ENCODE assay signal across 22 cellular contexts in the genomic region with DNA sequence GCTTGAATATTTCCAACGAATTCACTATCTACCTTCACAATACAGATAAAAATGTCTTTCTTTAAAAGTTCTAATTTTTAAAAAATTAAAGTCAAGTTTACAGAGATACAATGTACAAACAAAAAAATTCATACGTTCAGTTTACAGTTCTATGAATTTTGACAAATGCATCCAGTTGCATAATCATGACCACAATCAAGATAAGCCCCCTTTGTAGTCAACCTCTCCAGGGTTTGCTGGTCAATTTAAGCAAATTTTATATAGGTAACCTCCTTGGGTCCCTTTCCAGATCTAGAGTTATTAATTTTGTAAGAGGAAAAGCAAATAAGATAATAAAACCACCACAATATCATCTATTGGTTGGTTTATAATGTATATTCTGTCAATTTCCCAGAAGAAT.
DNase-seq lines count a peak whose midpoint lies in the region; ATAC-seq, FAIRE-seq and TF ChIP-seq lines count a peak whose summit lies in the region.
"Had no signal": no experiment of that assay in that cellular context is flagged by ENCODE, and none has a peak within 500 bp of the region (broad histone marks: within the 10 kb centered on the region; RNA-seq: fewer than 3 reads in every experiment).

No MANE protein-coding gene starts in this region.

- H3K27ac ChIP-seq in angular gyrus (ENCODE audit: low read depth, low read length) (peak overlapping the region; percentile 29), endothelial cell of umbilical vein (ENCODE audit: insufficient read depth, low read depth, low read length) (no peak overlapping the region), smooth muscle cell (ENCODE audit: low read depth) (peak overlapping the region; percentile 90), SK-N-SH (ENCODE audit: low read depth in 2 of 2, low read length in 1 of 2) (peak overlapping the region in 1 of 2 experiments; percentile 99; a peak in 1 of 4 replicates)
- H3K27ac ChIP-seq: BLaER1, RWPE1, SK-N-MC had no signal

- whole genome bisulfite sequencing in smooth muscle cell (ENCODE audit: low lambda C conversion rate), result 76% methylated on average over 2 of the region's 2 CpGs
- 94% methylated on average over 2 of the region's 2 CpGs for WGBS in SK-N-SH (ENCODE audit: low lambda C conversion rate)

- TF ChIP-seq RAD21 in SK-N-SH (IDR thresholded peaks at IDR 0.05; ENCODE audit: low read length), result no peak

- no peak for TF ChIP-seq CTCF in endothelial cell of umbilical vein (IDR thresholded peaks at IDR 0.05; ENCODE audit: extremely low read depth in 1 of 2, insufficient read depth in 1 of 2, low read depth in 1 of 2, low read length in 2 of 2)
- no peak for TF ChIP-seq CTCF in smooth muscle cell (IDR thresholded peaks at IDR 0.05; ENCODE audit: borderline replicate concordance, insufficient read depth, poor library complexity, severe bottlenecking)
- TF ChIP-seq CTCF in SK-N-SH (IDR thresholded peaks at IDR 0.05), result no peak

- no peak for TF ChIP-seq EP300 in SK-N-SH (IDR thresholded peaks at IDR 0.05; ENCODE audit: borderline replicate concordance in 1 of 2, low read depth in 1 of 2, low read length in 1 of 2)

- H3K9me3 ChIP-seq in endothelial cell of umbilical vein (replicated peaks; ENCODE audit: control insufficient read depth, insufficient read depth, low read length) (no peaks in the 10 kb centered on the region), smooth muscle cell (replicated peaks; ENCODE audit: low read depth) (no peaks in the 10 kb centered on the region), SK-N-SH (no peaks in the 10 kb centered on the region)
- H3K9me3 ChIP-seq: BLaER1, Caco-2 had no signal

- H3F3A ChIP-seq in smooth muscle cell (ENCODE audit: low read depth) (peaks cover 29% of the 10 kb centered on the region), SK-N-SH (replicated peaks; ENCODE audit: insufficient read depth) (peaks cover 37% of the 10 kb centered on the region)

- DNase-seq in endothelial cell of umbilical vein (ENCODE audit: low read depth, low spot score) (no peak), smooth muscle cell (lab: John Stamatoyannopoulos, UW; ENCODE audit: unreplicated experiment) (no peak), dedifferentiated amniotic fluid mesenchymal stem cell (ENCODE audit: extremely low spot score) (no peak), SK-N-SH (no peak)
- DNase-seq in stimulated activated naive CD4-positive, alpha-beta T cell treated with Interleukin-2 at 50 U/mL for 16 hours (lab: John Stamatoyannopoulos, UW), result no peak
- DNase-seq: Caco-2; CD4-positive, alpha-beta memory T cell; HFFc6; MM.1S; NCI-H1092; NCI-H1436; NCI-H187 treated with DMSO at 0.1 percent for 48 hours; NCI-H2107; NCI-H748 treated with DMSO at 0.1 percent for 48 hours; SHP77 treated with DMSO at 0.1 percent for 48 hours had no signal

- H2AFZ ChIP-seq in endothelial cell of umbilical vein (ENCODE audit: low read depth, low read length), result no peak overlapping the region
- no peak overlapping the region for H2AFZ ChIP-seq in smooth muscle cell (ENCODE audit: low read depth)
- no peak overlapping the region for H2AFZ ChIP-seq in SK-N-SH (ENCODE audit: low read depth)

- no peaks in the 10 kb centered on the region for H3K9me2 ChIP-seq in SK-N-SH

- H3K36me3 ChIP-seq in endothelial cell of umbilical vein (ENCODE audit: control insufficient read depth in 2 of 2, extremely low read depth in 1 of 2, insufficient read depth in 2 of 2, low read length in 2 of 2) (no peaks in the 10 kb centered on the region), smooth muscle cell (ENCODE audit: low read depth) (no peaks in the 10 kb centered on the region), SK-N-SH (replicated peaks in 1 of 2; ENCODE audit: control insufficient read depth in 1 of 2, insufficient read depth in 2 of 2, low read length in 1 of 2) (peaks cover 0 to 2% of the 10 kb centered on the region in 2 experiments)

- peaks cover 12% of the 10 kb centered on the region for H3K79me2 ChIP-seq in endothelial cell of umbilical vein (ENCODE audit: control insufficient read depth, insufficient read depth, low read length)
- peaks cover 15% of the 10 kb centered on the region for H3K79me2 ChIP-seq in smooth muscle cell (ENCODE audit: low read depth)
- peaks cover 41% of the 10 kb centered on the region for H3K79me2 ChIP-seq in SK-N-SH (ENCODE audit: insufficient read depth)

- FAIRE-seq in endothelial cell of umbilical vein (lab: Jason Lieb, UNC), result no peak
- FAIRE-seq: GM19239, H54 had no signal

- H4K20me1 ChIP-seq in endothelial cell of umbilical vein (replicated peaks; ENCODE audit: control insufficient read depth, extremely low read depth, insufficient read depth, low read length), result no peaks in the 10 kb centered on the region
- H4K20me1 ChIP-seq in smooth muscle cell (ENCODE audit: low read depth), result no peaks in the 10 kb centered on the region
- H4K20me1 ChIP-seq in SK-N-SH (ENCODE audit: insufficient read depth), result no peaks in the 10 kb centered on the region
- H4K20me1 ChIP-seq: BLaER1 had no signal

- no peak for ATAC-seq in HG02759 (IDR thresholded peaks at IDR 0.05; ENCODE audit: unreplicated experiment)

- CTCF ChIA-PET in endothelial cell of umbilical vein (lab: Charles Lee) (interaction anchor here (1.2 kb wide), 1 partner anchor 65 kb away, joined by 4 read pairs; no protein-coding TSS in a partner anchor), SK-N-SH (lab: Yijun Ruan, JAX) (interaction anchor here (4.0 kb wide), 1 partner anchor 134 kb away, joined by 31 read pairs; no protein-coding TSS in a partner anchor)

- dilution Hi-C loops in endothelial cell of umbilical vein (cut with MboI; ENCODE audit: extremely low pct_ligation_motif_present, low sequenced_read_pairs), result no loop called here

- TF ChIP-seq POLR2A in endothelial cell of umbilical vein (IDR thresholded peaks at IDR 0.05; ENCODE audit: low read depth, low read length), result no peak

- H3K4me3 ChIP-seq in endothelial cell of umbilical vein (replicated peaks in 1 of 3; ENCODE audit: insufficient read depth in 1 of 3, low read depth in 1 of 3, low read length in 3 of 3) (no peak overlapping the region), smooth muscle cell (no peak overlapping the region), SK-N-SH (ENCODE audit: low read depth in 2 of 2, low read length in 1 of 2) (no peak overlapping the region)
- H3K4me3 ChIP-seq: BLaER1, SK-N-MC had no signal

- H3K9me1 ChIP-seq in endothelial cell of umbilical vein (replicated peaks; ENCODE audit: control insufficient read depth, extremely low read depth, insufficient read depth, low read length), result no peaks in the 10 kb centered on the region

- peaks cover 48% of the 10 kb centered on the region for H3K4me1 ChIP-seq in endothelial cell of umbilical vein (ENCODE audit: control insufficient read depth, extremely low read depth, insufficient read depth, low read length)
- H3K4me1 ChIP-seq in smooth muscle cell (ENCODE audit: low read depth), result peaks cover 85% of the 10 kb centered on the region
- H3K4me1 ChIP-seq in SK-N-SH (ENCODE audit: control insufficient read depth in 1 of 2, insufficient read depth in 2 of 2, low read depth in 1 of 2, low read length in 1 of 2), result peaks cover 15 to 44% of the 10 kb centered on the region in 2 experiments
- H3K4me1 ChIP-seq: Caco-2 had no signal

- intact Hi-C loops in endothelial cell of umbilical vein (cut with micrococcal nuclease), result loop anchor here (10.0 kb wide), 1 partner anchor 601 kb away; no protein-coding TSS in a partner anchor

- H3K27me3 ChIP-seq in endothelial cell of umbilical vein (ENCODE audit: control insufficient read depth in 2 of 2, insufficient read depth in 2 of 2, low read length in 2 of 2) (no peaks in the 10 kb centered on the region), smooth muscle cell (ENCODE audit: low read depth) (no peaks in the 10 kb centered on the region), SK-N-SH (ENCODE audit: insufficient read depth) (no peaks in the 10 kb centered on the region)
- H3K27me3 ChIP-seq: BLaER1 had no signal

- POLR2A ChIA-PET in endothelial cell of umbilical vein (lab: Charles Lee) (no interaction called here), SK-N-SH (lab: Yijun Ruan, JAX) (no interaction called here)

- H3K9ac ChIP-seq in endothelial cell of umbilical vein (replicated peaks; ENCODE audit: extremely low read depth, insufficient read depth, low read length) (no peak overlapping the region), smooth muscle cell (ENCODE audit: low read depth) (no peak overlapping the region), SK-N-SH (no peak overlapping the region)
- H3K9ac ChIP-seq: BLaER1 had no signal

- BruUV-seq in endothelial cell of umbilical vein (replicated peaks; lab: Mats Ljungman, UMichigan), result no TSS peak

- H3K4me2 ChIP-seq in endothelial cell of umbilical vein (ENCODE audit: insufficient read depth, low read length), result peak overlapping the region; percentile 0
- H3K4me2 ChIP-seq in smooth muscle cell, result peak overlapping the region; percentile 80
- no peak overlapping the region for H3K4me2 ChIP-seq in SK-N-SH
- H3K4me2 ChIP-seq: BLaER1 had no signal

TF ChIP-seq in endothelial cell of umbilical vein, 7 proteins besides CTCF, POLR2A, EP300 and RAD21:
- TF ChIP-seq MYC (IDR thresholded peaks at IDR 0.05; ENCODE audit: low read depth, low read length), result no peak
- no peak for TF ChIP-seq EZH2 (IDR thresholded peaks at IDR 0.05; ENCODE audit: borderline replicate concordance, low read depth, low read length, severe bottlenecking)
- no peak for TF ChIP-seq JUN (IDR thresholded peaks at IDR 0.05; ENCODE audit: borderline replicate concordance, insufficient read depth, insufficient read length, low read depth)
- no peak for TF ChIP-seq POLR2AphosphoS5 (IDR thresholded peaks at IDR 0.05; ENCODE audit: insufficient read depth, low read depth, low read length)
- no peak for TF ChIP-seq FOS (IDR thresholded peaks at IDR 0.05; ENCODE audit: borderline replicate concordance, insufficient read depth, low read length)
- TF ChIP-seq MAX (IDR thresholded peaks at IDR 0.05; ENCODE audit: insufficient read depth, insufficient read length), result no peak

TF ChIP-seq in SK-N-SH, 30 proteins besides CTCF, POLR2A, EP300 and RAD21 (continues in another document):
- no peak for TF ChIP-seq EZH2phosphoT487 (IDR thresholded peaks at IDR 0.05; ENCODE audit: borderline replicate concordance, low read depth)
- TF ChIP-seq GABPA (IDR thresholded peaks at IDR 0.05; ENCODE audit: low read depth), result no peak
- no peak for TF ChIP-seq SMC3 (IDR thresholded peaks at IDR 0.05; ENCODE audit: low read depth, low read length)
- TF ChIP-seq YY1 (IDR thresholded peaks at IDR 0.05; ENCODE audit: low read depth), result no peak
- TF ChIP-seq FOSL2 (IDR thresholded peaks at IDR 0.05; ENCODE audit: borderline replicate concordance, low read depth), result no peak
- TF ChIP-seq CHD2 (IDR thresholded peaks at IDR 0.05; ENCODE audit: low read length, partially characterized antibody), result no peak
- no peak for TF ChIP-seq SIN3A (IDR thresholded peaks at IDR 0.05; ENCODE audit: borderline replicate concordance, low read depth, low read length)
- no peak for TF ChIP-seq TEAD4 (IDR thresholded peaks at IDR 0.05; ENCODE audit: borderline replicate concordance, insufficient read depth)
- TF ChIP-seq RFX5 (IDR thresholded peaks at IDR 0.05; ENCODE audit: low read length), result no peak
